ENCODE assay signal across 6 cellular contexts in the genomic region with DNA sequence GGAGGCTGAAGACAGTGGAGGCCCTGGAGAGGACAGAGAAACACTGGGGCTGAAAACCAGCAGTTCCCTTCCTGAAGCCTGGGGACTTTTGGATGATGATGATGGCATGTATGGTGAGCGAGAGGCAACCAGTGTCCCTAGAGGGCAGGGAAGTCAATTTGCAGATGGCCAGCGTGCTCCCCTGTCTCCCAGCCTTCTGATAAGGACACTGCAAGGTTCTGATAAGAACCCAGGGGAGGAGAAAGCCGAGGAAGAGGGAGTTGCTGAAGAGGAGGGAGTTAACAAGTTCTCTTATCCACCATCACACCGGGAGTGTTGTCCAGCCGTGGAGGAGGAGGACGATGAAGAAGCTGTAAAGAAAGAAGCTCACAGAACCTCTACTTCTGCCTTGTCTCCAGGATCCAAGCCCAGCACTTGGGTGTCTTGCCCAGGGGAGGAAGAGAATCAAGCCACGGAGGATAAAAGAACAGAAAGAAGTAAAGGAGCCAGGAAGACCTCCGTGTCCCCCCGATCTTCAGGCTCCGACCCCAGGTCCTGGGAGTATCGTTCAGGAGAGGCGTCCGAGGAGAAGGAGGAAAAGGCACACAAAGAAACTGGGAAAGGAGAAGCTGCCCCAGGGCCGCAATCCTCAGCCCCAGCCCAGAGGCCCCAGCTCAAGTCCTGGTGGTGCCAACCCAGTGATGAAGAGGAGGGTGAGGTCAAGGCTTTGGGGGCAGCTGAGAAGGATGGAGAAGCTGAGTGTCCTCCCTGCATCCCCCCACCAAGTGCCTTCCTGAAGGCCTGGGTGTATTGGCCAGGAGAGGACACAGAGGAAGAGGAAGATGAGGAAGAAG. TPM values are rescaled to one million over a fixed set of nuclear protein-coding genes. Genes with fewer than 3 reads are reported as not detected.
DNase-seq lines count a peak whose midpoint lies in the region; ATAC-seq lines count a peak whose summit lies in the region.

No MANE protein-coding gene starts in this region.

- peak overlapping the region; percentile 100 for H3K27ac Mint-ChIP-seq in stimulated activated naive CD8-positive, alpha-beta T cell treated with anti-CD3 and anti-CD28 coated beads, Interleukin-15, amount 100 ng/mL, for 72 hours

- peak overlapping the region; percentile 99 for H3K4me3 Mint-ChIP-seq in activated T-cell treated with anti-CD3 and anti-CD28 coated beads, Interleukin-2, amount 50 U/mL, for 4 hours
- peak overlapping the region; percentile 96 for H3K4me3 Mint-ChIP-seq in stimulated activated naive CD8-positive, alpha-beta T cell treated with anti-CD3 and anti-CD28 coated beads, Interleukin-15, amount 100 ng/mL, for 72 hours

- no peak for DNase-seq in activated T-cell treated with anti-CD3 and anti-CD28 coated beads, Interleukin-2, amount 50 U/mL, for 4 hours
- DNase-seq in activated T-cell treated with anti-CD3 and anti-CD28 coated beads, Interleukin-2, amount 50 U/mL, for 1 hour, result no peak
- peak; percentile 39 for DNase-seq in fibroblast of peridontal ligament (ENCODE audit: extremely low read depth)
- peak in 1 of 2 donors; percentile 55 for DNase-seq in stimulated activated naive CD8-positive, alpha-beta T cell treated with anti-CD3 and anti-CD28 coated beads, Interleukin-15, amount 100 ng/mL, for 72 hours

- H3K9me3 Mint-ChIP-seq in activated T-cell treated with anti-CD3 and anti-CD28 coated beads, Interleukin-2, amount 50 U/mL, for 4 hours, result no peaks in the 10 kb centered on the region
- no peaks in the 10 kb centered on the region for H3K9me3 Mint-ChIP-seq in stimulated activated naive CD8-positive, alpha-beta T cell treated with anti-CD3 and anti-CD28 coated beads, Interleukin-15, amount 100 ng/mL, for 72 hours

- no peak for ATAC-seq in activated T-cell treated with anti-CD3 and anti-CD28 coated beads, Interleukin-2, amount 50 U/mL, for 4 hours
- no peak for ATAC-seq in stimulated activated naive CD8-positive, alpha-beta T cell treated with anti-CD3 and anti-CD28 coated beads, Interleukin-15, amount 100 ng/mL, for 72 hours
- ATAC-seq in HG03095 (IDR thresholded peaks at IDR 0.05; ENCODE audit: unreplicated experiment) (no peak), GM19395 (IDR thresholded peaks at IDR 0.05; ENCODE audit: unreplicated experiment) (no peak)

- H3K27me3 Mint-ChIP-seq in activated T-cell treated with anti-CD3 and anti-CD28 coated beads, Interleukin-2, amount 50 U/mL, for 4 hours (ENCODE audit: low read depth), result no peaks in the 10 kb centered on the region
- no peaks in the 10 kb centered on the region for H3K27me3 Mint-ChIP-seq in stimulated activated naive CD8-positive, alpha-beta T cell treated with anti-CD3 and anti-CD28 coated beads, Interleukin-15, amount 100 ng/mL, for 72 hours

- H3K36me3 Mint-ChIP-seq in activated T-cell treated with anti-CD3 and anti-CD28 coated beads, Interleukin-2, amount 50 U/mL, for 4 hours (ENCODE audit: insufficient read depth), result peaks cover 44% of the 10 kb centered on the region

- peaks cover 38% of the 10 kb centered on the region for H3K4me1 Mint-ChIP-seq in activated T-cell treated with anti-CD3 and anti-CD28 coated beads, Interleukin-2, amount 50 U/mL, for 4 hours (ENCODE audit: low read depth)
- peaks cover 57% of the 10 kb centered on the region for H3K4me1 Mint-ChIP-seq in stimulated activated naive CD8-positive, alpha-beta T cell treated with anti-CD3 and anti-CD28 coated beads, Interleukin-15, amount 100 ng/mL, for 72 hours

RNA-seq across cellular contexts. Expression of a gene that starts 1.5 kb away (rescaled TPM):
- 100 to 1,000 TPM in 2 of 3 donors, 10 to 100 TPM in 1; 76.0 to 134 (median 110) TPM for total RNA-seq in activated T-cell treated with anti-CD3 and anti-CD28 coated beads, Interleukin-2, amount 50 U/mL, for 4 hours

RNA-seq across cellular contexts. Expression of a gene that starts 5.3 kb away (rescaled TPM):
- 1 to 10 TPM; 4.1 to 4.6 (median 4.6) TPM for total RNA-seq in activated T-cell treated with anti-CD3 and anti-CD28 coated beads, Interleukin-2, amount 50 U/mL, for 4 hours

RNA-seq across cellular contexts. Expression of a gene that starts 24.9 kb away (rescaled TPM):
- under 1 TPM in 1 of 3 donors, not detected in 2; 0.69 TPM for total RNA-seq in activated T-cell treated with anti-CD3 and anti-CD28 coated beads, Interleukin-2, amount 50 U/mL, for 4 hours

RNA-seq across cellular contexts. Expression of a gene that starts 26.4 kb away (rescaled TPM):
- 10 to 100 TPM; 88.5 to 90.0 (median 89.3) TPM for total RNA-seq in activated T-cell treated with anti-CD3 and anti-CD28 coated beads, Interleukin-2, amount 50 U/mL, for 4 hours

RNA-seq across cellular contexts. Expression of a gene that starts 37.4 kb away (rescaled TPM):
- total RNA-seq in activated T-cell treated with anti-CD3 and anti-CD28 coated beads, Interleukin-2, amount 50 U/mL, for 4 hours, result under 1 TPM; 0.37 to 0.65 (median 0.61) TPM
